ENCODE assay signal across 36 cellular contexts in genomic region chr15:47937834-47938233, GRCh38.
"Had no signal": no experiment of that assay in that cellular context is flagged by ENCODE, and none has a peak within 500 bp of the region (broad histone marks: within the 10 kb centered on the region; RNA-seq: fewer than 3 reads in every experiment).

No MANE protein-coding gene starts in this region.

- H3K4me3 Mint-ChIP-seq: activated CD4-positive, alpha-beta memory T cell treated with anti-CD3 and anti-CD28 coated beads, Interleukin-2, amount 10 ng/mL, durations not matched to agents 7 days and 5 days; activated CD4-positive, alpha-beta T cell treated with anti-CD3 and anti-CD28 coated beads for 36 hours; activated CD4-positive, alpha-beta T cell treated with anti-CD3 and anti-CD28 coated beads, Interleukin-2, amount 10 ng/mL, durations not matched to agents 7 days and 5 days; activated CD8-positive, alpha-beta memory T cell treated with anti-CD3 and anti-CD28 coated beads, Interleukin-2, amount 10 ng/mL, durations not matched to agents 7 days and 5 days; activated CD8-positive, alpha-beta T cell treated with anti-CD3 and anti-CD28 coated beads, Interleukin-2, amount 10 ng/mL, durations not matched to agents 7 days and 5 days; activated naive CD4-positive, alpha-beta T cell treated with anti-CD3 and anti-CD28 coated beads, Interleukin-2, amount 10 ng/mL, durations not matched to agents 7 days and 5 days; activated naive CD4-positive, alpha-beta T cell treated with anti-CD3 and anti-CD28 coated beads, Interleukin-2, amount 50 U/mL, for 24 hours; activated naive CD8-positive, alpha-beta T cell; activated naive CD8-positive, alpha-beta T cell treated with anti-CD3 and anti-CD28 coated beads, Interleukin-2, amount 10 ng/mL, durations not matched to agents 7 days and 5 days; activated naive CD8-positive, alpha-beta T cell treated with anti-CD3 and anti-CD28 coated beads, Interleukin-2, amount 50 U/mL, for 24 hours; activated T-cell treated with anti-CD3 and anti-CD28 coated beads, Interleukin-2, amount 50 U/mL, for 24 hours; brain; central memory CD8-positive, alpha-beta T cell; T-helper 1 cell treated with Interleukin-12 subunit alpha and Interleukin-12 subunit beta and Interleukin-4 antibody, amounts not matched to agents 30 μg/mL and 1 μg/mL, for 36 hours; T-helper 2 cell treated with Interferon-gamma antibody and Interleukin-4, amounts not matched to agents 5 μg/mL and 100 μg/mL, for 36 hours had no signal

- H3K4me1 ChIP-seq: ascending aorta had no signal

- H3K9me3 ChIP-seq: ascending aorta had no signal

- H3K36me3 ChIP-seq: ascending aorta, cardiac muscle cell had no signal

- H3K27me3 Mint-ChIP-seq: activated naive CD4-positive, alpha-beta T cell treated with anti-CD3 and anti-CD28 coated beads, Interleukin-2, amount 10 ng/mL, durations not matched to agents 7 days and 5 days; activated naive CD8-positive, alpha-beta T cell treated with anti-CD3 and anti-CD28 coated beads, Interleukin-2, amount 10 ng/mL, durations not matched to agents 7 days and 5 days; activated naive CD8-positive, alpha-beta T cell treated with anti-CD3 and anti-CD28 coated beads, Interleukin-2, amount 50 U/mL, for 24 hours; central memory CD8-positive, alpha-beta T cell had no signal

- H3K27me3 ChIP-seq: ascending aorta, cardiac muscle cell had no signal

- H3K4me1 Mint-ChIP-seq: activated CD4-positive, alpha-beta memory T cell treated with anti-CD3 and anti-CD28 coated beads, Interleukin-2, amount 10 ng/mL, durations not matched to agents 7 days and 5 days; activated CD4-positive, alpha-beta T cell treated with anti-CD3 and anti-CD28 coated beads for 36 hours; activated CD4-positive, alpha-beta T cell treated with anti-CD3 and anti-CD28 coated beads, Interleukin-2, amount 10 ng/mL, durations not matched to agents 7 days and 5 days; activated CD8-positive, alpha-beta memory T cell treated with anti-CD3 and anti-CD28 coated beads, Interleukin-2, amount 10 ng/mL, durations not matched to agents 7 days and 5 days; activated naive CD4-positive, alpha-beta T cell treated with anti-CD3 and anti-CD28 coated beads, Interleukin-2, amount 10 ng/mL, durations not matched to agents 7 days and 5 days; activated naive CD4-positive, alpha-beta T cell treated with anti-CD3 and anti-CD28 coated beads, Interleukin-2, amount 50 U/mL, for 24 hours; activated naive CD8-positive, alpha-beta T cell treated with anti-CD3 and anti-CD28 coated beads, Interleukin-2, amount 10 ng/mL, durations not matched to agents 7 days and 5 days; activated naive CD8-positive, alpha-beta T cell treated with anti-CD3 and anti-CD28 coated beads, Interleukin-2, amount 50 U/mL, for 24 hours; brain; central memory CD8-positive, alpha-beta T cell had no signal

- H3K9me3 Mint-ChIP-seq: activated CD4-positive, alpha-beta memory T cell treated with anti-CD3 and anti-CD28 coated beads, Interleukin-2, amount 10 ng/mL, durations not matched to agents 7 days and 5 days; activated CD4-positive, alpha-beta T cell treated with anti-CD3 and anti-CD28 coated beads, Interleukin-2, amount 10 ng/mL, durations not matched to agents 7 days and 5 days; activated naive CD4-positive, alpha-beta T cell treated with anti-CD3 and anti-CD28 coated beads, Interleukin-2, amount 10 ng/mL, durations not matched to agents 7 days and 5 days; activated naive CD4-positive, alpha-beta T cell treated with anti-CD3 and anti-CD28 coated beads, Interleukin-2, amount 50 U/mL, for 24 hours; activated naive CD8-positive, alpha-beta T cell treated with anti-CD3 and anti-CD28 coated beads, Interleukin-2, amount 10 ng/mL, durations not matched to agents 7 days and 5 days; activated naive CD8-positive, alpha-beta T cell treated with anti-CD3 and anti-CD28 coated beads, Interleukin-2, amount 50 U/mL, for 24 hours; activated T-cell treated with anti-CD3 and anti-CD28 coated beads, Interleukin-2, amount 50 U/mL, for 24 hours; activated T-helper 2 cell treated with anti-CD3 and anti-CD28 coated beads, Interferon-gamma antibody, Interleukin-2, Interleukin-4, amounts not matched to agents 10 μg/mL and 5 μg/mL and 100 μg/mL, durations not matched to agents 14 hours and 24 hours and 36 hours; brain; T-helper 1 cell treated with Interleukin-12 subunit alpha and Interleukin-12 subunit beta and Interleukin-4 antibody, amounts not matched to agents 30 μg/mL and 1 μg/mL, for 36 hours; T-helper 2 cell treated with Interferon-gamma antibody and Interleukin-4, amounts not matched to agents 5 μg/mL and 100 μg/mL, for 36 hours had no signal

- H3K27ac ChIP-seq: ascending aorta, cardiac muscle cell, VCaP had no signal

- H3K27ac Mint-ChIP-seq: activated CD4-positive, alpha-beta memory T cell treated with anti-CD3 and anti-CD28 coated beads, Interleukin-2, amount 10 ng/mL, durations not matched to agents 7 days and 5 days; activated CD4-positive, alpha-beta T cell treated with anti-CD3 and anti-CD28 coated beads for 36 hours; activated CD4-positive, alpha-beta T cell treated with anti-CD3 and anti-CD28 coated beads, Interleukin-2, amount 10 ng/mL, durations not matched to agents 7 days and 5 days; activated CD8-positive, alpha-beta memory T cell treated with anti-CD3 and anti-CD28 coated beads, Interleukin-2, amount 10 ng/mL, durations not matched to agents 7 days and 5 days; activated CD8-positive, alpha-beta T cell treated with anti-CD3 and anti-CD28 coated beads, Interleukin-2, amount 10 ng/mL, durations not matched to agents 7 days and 5 days; activated naive CD4-positive, alpha-beta T cell treated with anti-CD3 and anti-CD28 coated beads, Interleukin-2, amount 10 ng/mL, durations not matched to agents 7 days and 5 days; activated naive CD4-positive, alpha-beta T cell treated with anti-CD3 and anti-CD28 coated beads, Interleukin-2, amount 50 U/mL, for 24 hours; activated naive CD8-positive, alpha-beta T cell; activated naive CD8-positive, alpha-beta T cell treated with anti-CD3 and anti-CD28 coated beads, Interleukin-2, amount 10 ng/mL, durations not matched to agents 7 days and 5 days; activated naive CD8-positive, alpha-beta T cell treated with anti-CD3 and anti-CD28 coated beads, Interleukin-2, amount 50 U/mL, for 24 hours; activated T-cell treated with anti-CD3 and anti-CD28 coated beads, Interleukin-2, amount 50 U/mL, for 24 hours; activated T-helper 2 cell treated with anti-CD3 and anti-CD28 coated beads, Interferon-gamma antibody, Interleukin-2, Interleukin-4, amounts not matched to agents 10 μg/mL and 5 μg/mL and 100 μg/mL, durations not matched to agents 14 hours and 24 hours and 36 hours; brain; T-helper 1 cell treated with Interleukin-12 subunit alpha and Interleukin-12 subunit beta and Interleukin-4 antibody, amounts not matched to agents 30 μg/mL and 1 μg/mL, for 36 hours; T-helper 2 cell treated with Interferon-gamma antibody and Interleukin-4, amounts not matched to agents 5 μg/mL and 100 μg/mL, for 36 hours had no signal

- H3K36me3 Mint-ChIP-seq: activated CD8-positive, alpha-beta memory T cell treated with anti-CD3 and anti-CD28 coated beads, Interleukin-2, amount 10 ng/mL, durations not matched to agents 7 days and 5 days; activated naive CD4-positive, alpha-beta T cell treated with anti-CD3 and anti-CD28 coated beads, Interleukin-2, amount 10 ng/mL, durations not matched to agents 7 days and 5 days; activated naive CD4-positive, alpha-beta T cell treated with anti-CD3 and anti-CD28 coated beads, Interleukin-2, amount 50 U/mL, for 24 hours; activated naive CD8-positive, alpha-beta T cell; activated naive CD8-positive, alpha-beta T cell treated with anti-CD3 and anti-CD28 coated beads, Interleukin-2, amount 10 ng/mL, durations not matched to agents 7 days and 5 days; brain had no signal

- ATAC-seq: activated CD4-positive, alpha-beta T cell treated with anti-CD3 and anti-CD28 coated beads for 36 hours; activated CD4-positive, CD25-positive, alpha-beta regulatory T cell treated with anti-CD3 and anti-CD28 coated beads, Interleukin-2, amount 50 U/mL, for 24 hours; activated CD8-positive, alpha-beta memory T cell treated with anti-CD3 and anti-CD28 coated beads, Interleukin-2, amount 10 ng/mL, durations not matched to agents 7 days and 5 days; activated CD8-positive, alpha-beta T cell treated with anti-CD3 and anti-CD28 coated beads, Interleukin-2, amount 10 ng/mL, durations not matched to agents 7 days and 5 days; activated naive CD8-positive, alpha-beta T cell treated with anti-CD3 and anti-CD28 coated beads, Interleukin-2, amount 50 U/mL, for 24 hours had no signal

- DNase-seq: activated CD4-positive, alpha-beta memory T cell treated with anti-CD3 and anti-CD28 coated beads, Interleukin-2, amount 10 ng/mL, durations not matched to agents 7 days and 5 days; activated CD4-positive, alpha-beta T cell treated with anti-CD3 and anti-CD28 coated beads for 1 hour; activated CD4-positive, alpha-beta T cell treated with anti-CD3 and anti-CD28 coated beads for 36 hours; activated CD4-positive, alpha-beta T cell treated with anti-CD3 and anti-CD28 coated beads for 48 hours; activated CD4-positive, alpha-beta T cell treated with anti-CD3 and anti-CD28 coated beads, Interleukin-2, amount 10 ng/mL, durations not matched to agents 7 days and 5 days; activated CD4-positive, alpha-beta T cell treated with anti-CD3 and anti-CD28 coated beads, Interleukin-2, amount 50 U/mL, for 48 hours; activated CD4-positive, CD25-positive, alpha-beta regulatory T cell; activated CD8-positive, alpha-beta memory T cell treated with anti-CD3 and anti-CD28 coated beads for 24 hours; activated CD8-positive, alpha-beta memory T cell treated with anti-CD3 and anti-CD28 coated beads, Interleukin-2, amount 10 ng/mL, durations not matched to agents 7 days and 5 days; activated CD8-positive, alpha-beta memory T cell treated with anti-CD3 and anti-CD28 coated beads, Interleukin-2, amount 50 U/mL, for 48 hours; activated CD8-positive, alpha-beta T cell treated with anti-CD3 and anti-CD28 coated beads, Interleukin-2, amount 10 ng/mL, durations not matched to agents 7 days and 5 days; activated effector memory CD4-positive, alpha-beta T cell treated with Interleukin-2 at 50 U/mL for 16 hours; activated gamma-delta T cell; activated naive CD4-positive, alpha-beta T cell treated with anti-CD3 and anti-CD28 coated beads, Interleukin-2, amount 10 ng/mL, durations not matched to agents 7 days and 5 days; activated naive CD4-positive, alpha-beta T cell treated with Interleukin-2 at 50 U/mL for 16 hours; activated naive CD8-positive, alpha-beta T cell treated with anti-CD3 and anti-CD28 coated beads, Interleukin-2, amount 10 ng/mL, durations not matched to agents 7 days and 5 days; activated naive CD8-positive, alpha-beta T cell treated with anti-CD3 and anti-CD28 coated beads, Interleukin-2, amount 50 U/mL, for 24 hours; activated T-cell treated with anti-CD3 and anti-CD28 coated beads, Interleukin-2, amount 50 U/mL, for 24 hours; activated T-cell treated with anti-CD3 and anti-CD28 coated beads, Interleukin-2, amount 50 U/mL, for 48 hours; amygdala; anterior cingulate cortex; caudate nucleus; cerebellar nuclear complex; T-helper 2 cell; T-helper 9 cell had no signal

- H3K4me3 ChIP-seq: ascending aorta, cardiac muscle cell had no signal
